In genomic region chr1:82451191-82451590, GRCh38 we compare ENCODE assay signal across 4 cellular contexts.
"Had no signal": no experiment of that assay in that cellular context is flagged by ENCODE, and none has a peak within 500 bp of the region (broad histone marks: within the 10 kb centered on the region; RNA-seq: fewer than 3 reads in every experiment).

No MANE protein-coding gene starts in this region.

- H3K4me3 ChIP-seq: K562 had no signal

- DNase-seq: IMR-90, KBM-7 had no signal

- H3K27ac ChIP-seq: HL-60 had no signal
